Comparison of ENCODE assay signal across 9 cellular contexts in genomic region chr19:18428173-18428836, GRCh38. TPM values are rescaled to one million over a fixed set of nuclear protein-coding genes. Genes with fewer than 3 reads are reported as not detected.
DNase-seq lines count a peak whose midpoint lies in the region; ATAC-seq lines count a peak whose summit lies in the region.
"Had no signal": no experiment of that assay in that cellular context is flagged by ENCODE, and none has a peak within 500 bp of the region (broad histone marks: within the 10 kb centered on the region; RNA-seq: fewer than 3 reads in every experiment).

No MANE protein-coding gene starts in this region.

- H3K9me3 ChIP-seq in BLaER1 (no peaks in the 10 kb centered on the region), muscle layer of colon (ENCODE audit: low read length) (no peaks in the 10 kb centered on the region)

- H3K27ac ChIP-seq in BLaER1 (peak overlapping the region; percentile 56), angular gyrus (ENCODE audit: low read depth, low read length) (peak overlapping the region; percentile 84), muscle layer of colon (ENCODE audit: low read depth, low read length) (peak overlapping the region; percentile 66)

- no peaks in the 10 kb centered on the region for H3K9me3 Mint-ChIP-seq in activated T-helper 1 cell treated with anti-CD3 and anti-CD28 coated beads, Interleukin-12 subunit alpha, Interleukin-12 subunit beta, Interleukin-2, Interleukin-4 antibody, amounts not matched to agents 30 ng/mL and 10 ng/mL and 1 ng/mL, durations not matched to agents 14 hours and 24 hours and 36 hours

- DNase-seq in DMS114 treated with DMSO at 0.1 percent for 48 hours (lab: John Stamatoyannopoulos, UW; ENCODE audit: unreplicated experiment) (no peak), NCI-H1105 treated with DMSO at 0.1 percent for 48 hours (lab: John Stamatoyannopoulos, UW) (no peak)
- DNase-seq in activated T-helper 1 cell treated with anti-CD3 and anti-CD28 coated beads, Interleukin-12 subunit alpha, Interleukin-12 subunit beta, Interleukin-2, Interleukin-4 antibody, amounts not matched to agents 30 ng/mL and 10 ng/mL and 1 ng/mL, durations not matched to agents 14 hours and 24 hours and 36 hours (ENCODE audit: low spot score): no peak

- peak; percentile 2 for ATAC-seq in HG03095 (IDR thresholded peaks at IDR 0.05; ENCODE audit: unreplicated experiment)
- no peak for ATAC-seq in HG03280 (IDR thresholded peaks at IDR 0.05; ENCODE audit: unreplicated experiment)

- no peak overlapping the region for H3K4me3 Mint-ChIP-seq in activated T-helper 1 cell treated with anti-CD3 and anti-CD28 coated beads, Interleukin-12 subunit alpha, Interleukin-12 subunit beta, Interleukin-2, Interleukin-4 antibody, amounts not matched to agents 30 ng/mL and 10 ng/mL and 1 ng/mL, durations not matched to agents 14 hours and 24 hours and 36 hours

- no peak overlapping the region for H3K27ac Mint-ChIP-seq in activated T-helper 1 cell treated with anti-CD3 and anti-CD28 coated beads, Interleukin-12 subunit alpha, Interleukin-12 subunit beta, Interleukin-2, Interleukin-4 antibody, amounts not matched to agents 30 ng/mL and 10 ng/mL and 1 ng/mL, durations not matched to agents 14 hours and 24 hours and 36 hours

- intact Hi-C loops in activated T-helper 1 cell treated with anti-CD3 and anti-CD28 coated beads, Interleukin-12 subunit alpha, Interleukin-12 subunit beta, Interleukin-2, Interleukin-4 antibody, amounts not matched to agents 30 ng/mL and 10 ng/mL and 1 ng/mL, durations not matched to agents 14 hours and 24 hours and 36 hours (cut with micrococcal nuclease): no loop called here

- peaks cover 2% of the 10 kb centered on the region for H3K36me3 Mint-ChIP-seq in activated T-helper 1 cell treated with anti-CD3 and anti-CD28 coated beads, Interleukin-12 subunit alpha, Interleukin-12 subunit beta, Interleukin-2, Interleukin-4 antibody, amounts not matched to agents 30 ng/mL and 10 ng/mL and 1 ng/mL, durations not matched to agents 14 hours and 24 hours and 36 hours (ENCODE audit: low read depth)

- H3K27me3 ChIP-seq in BLaER1 (no peaks in the 10 kb centered on the region), muscle layer of colon (ENCODE audit: control insufficient read depth in 1 of 2, insufficient read depth in 2 of 2, low read length in 2 of 2) (no peaks in the 10 kb centered on the region)

- peaks cover 12% of the 10 kb centered on the region for H3K4me1 Mint-ChIP-seq in activated T-helper 1 cell treated with anti-CD3 and anti-CD28 coated beads, Interleukin-12 subunit alpha, Interleukin-12 subunit beta, Interleukin-2, Interleukin-4 antibody, amounts not matched to agents 30 ng/mL and 10 ng/mL and 1 ng/mL, durations not matched to agents 14 hours and 24 hours and 36 hours (ENCODE audit: low read depth)

- peaks cover 91% of the 10 kb centered on the region for H3K4me1 ChIP-seq in BLaER1
- peaks cover 17% of the 10 kb centered on the region for H3K4me1 ChIP-seq in muscle layer of colon (ENCODE audit: insufficient read depth, low read length)

- no peaks in the 10 kb centered on the region for H3K27me3 Mint-ChIP-seq in activated T-helper 1 cell treated with anti-CD3 and anti-CD28 coated beads, Interleukin-12 subunit alpha, Interleukin-12 subunit beta, Interleukin-2, Interleukin-4 antibody, amounts not matched to agents 30 ng/mL and 10 ng/mL and 1 ng/mL, durations not matched to agents 14 hours and 24 hours and 36 hours (ENCODE audit: insufficient read depth)

- H3K36me3 ChIP-seq in BLaER1: peaks cover 9% of the 10 kb centered on the region; the same call in 1 of the 2 replicates
- H3K36me3 ChIP-seq in muscle layer of colon (ENCODE audit: insufficient read depth, low read length): no peaks in the 10 kb centered on the region

- H3K9ac ChIP-seq in BLaER1 (no peak overlapping the region), muscle layer of colon (ENCODE audit: low read length) (no peak overlapping the region)

- H3K4me3 ChIP-seq in BLaER1 (no peak overlapping the region), muscle layer of colon (ENCODE audit: low read depth in 1 of 2, low read length in 2 of 2) (peak overlapping the region; percentile 23 to 41)

- H3K4me2 ChIP-seq in BLaER1: peak overlapping the region; percentile 98

- H4K20me1 ChIP-seq in BLaER1: peaks cover 50% of the 10 kb centered on the region

RNA-seq across cellular contexts. Expression of gene SSBP4, which starts 9.1 kb away (rescaled TPM):
- 135 and 141 TPM in 2 replicates for total RNA-seq in activated T-helper 1 cell treated with anti-CD3 and anti-CD28 coated beads, Interleukin-12 subunit alpha, Interleukin-12 subunit beta, Interleukin-2, Interleukin-4 antibody, amounts not matched to agents 30 ng/mL and 10 ng/mL and 1 ng/mL, durations not matched to agents 14 hours and 24 hours and 36 hours

RNA-seq across cellular contexts. Expression of gene ISYNA1, which starts 9.6 kb away (rescaled TPM):
- total RNA-seq in activated T-helper 1 cell treated with anti-CD3 and anti-CD28 coated beads, Interleukin-12 subunit alpha, Interleukin-12 subunit beta, Interleukin-2, Interleukin-4 antibody, amounts not matched to agents 30 ng/mL and 10 ng/mL and 1 ng/mL, durations not matched to agents 14 hours and 24 hours and 36 hours: 9.0 and 10.7 TPM in 2 replicates

RNA-seq across cellular contexts. Expression of gene LRRC25, which starts 30.9 kb away (rescaled TPM):
- total RNA-seq in activated T-helper 1 cell treated with anti-CD3 and anti-CD28 coated beads, Interleukin-12 subunit alpha, Interleukin-12 subunit beta, Interleukin-2, Interleukin-4 antibody, amounts not matched to agents 30 ng/mL and 10 ng/mL and 1 ng/mL, durations not matched to agents 14 hours and 24 hours and 36 hours: not detected in 2 replicates
- total RNA-seq: lung microvascular endothelial cell had no signal

RNA-seq across cellular contexts. Expression of gene GDF15, which starts 42.3 kb away (rescaled TPM):
- total RNA-seq in activated T-helper 1 cell treated with anti-CD3 and anti-CD28 coated beads, Interleukin-12 subunit alpha, Interleukin-12 subunit beta, Interleukin-2, Interleukin-4 antibody, amounts not matched to agents 30 ng/mL and 10 ng/mL and 1 ng/mL, durations not matched to agents 14 hours and 24 hours and 36 hours: not detected in 2 replicates
